8 cellular contexts compared by ENCODE assay signal in genomic region chr19:15091918-15092753, GRCh38. TPM values are rescaled to one million over a fixed set of nuclear protein-coding genes. Genes with fewer than 3 reads are reported as not detected.
DNase-seq lines count a peak whose midpoint lies in the region; ATAC-seq, FAIRE-seq and TF ChIP-seq lines count a peak whose summit lies in the region.

No MANE protein-coding gene starts in this region.

- TF ChIP-seq CTCF in CD8-positive, alpha-beta T cell (IDR thresholded peaks at IDR 0.05): peak; percentile 70
- TF ChIP-seq CTCF in HFFc6 (IDR thresholded peaks at IDR 0.05): peak; percentile 88

- peak in 5 of 7 experiments; percentile 9 to 70 (median 46) for DNase-seq in CD8-positive, alpha-beta T cell
- DNase-seq in HFFc6 (peak; percentile 55), NOMO-1 (lab: John Stamatoyannopoulos, UW; ENCODE audit: unreplicated experiment in 2 of 2) (peak; percentile 55 to 60), left cardiac atrium (no peak), retina (peak; percentile 77), GM19239 (ENCODE audit: insufficient read length, low spot score) (no peak), MG63 (no peak)
- DNase-seq in activated T-cell treated with anti-CD3 and anti-CD28 coated beads, Interleukin-2, amount 50 U/mL, for 72 hours: peak; percentile 52 to 59

- no peak overlapping the region for H3K4me3 Mint-ChIP-seq in CD8-positive, alpha-beta T cell
- no peak overlapping the region for H3K4me3 Mint-ChIP-seq in HFFc6
- H3K4me3 Mint-ChIP-seq in activated T-cell treated with anti-CD3 and anti-CD28 coated beads, Interleukin-2, amount 50 U/mL, for 72 hours: no peak overlapping the region

- H3K36me3 Mint-ChIP-seq in CD8-positive, alpha-beta T cell: no peaks in the 10 kb centered on the region
- H3K36me3 Mint-ChIP-seq in HFFc6 (ENCODE audit: low read depth): no peaks in the 10 kb centered on the region
- H3K36me3 Mint-ChIP-seq in activated T-cell treated with anti-CD3 and anti-CD28 coated beads, Interleukin-2, amount 50 U/mL, for 72 hours (ENCODE audit: insufficient read depth in 2 of 2): no peaks in the 10 kb centered on the region

- no peak overlapping the region for H3K27ac ChIP-seq in CD8-positive, alpha-beta T cell (ENCODE audit: low read depth, low read length)

- H3K36me3 ChIP-seq in CD8-positive, alpha-beta T cell (ENCODE audit: insufficient read depth, low read length): no peaks in the 10 kb centered on the region
- H3K36me3 ChIP-seq in MG63: no peaks in the 10 kb centered on the region

- intact Hi-C loops in CD8-positive, alpha-beta T cell (cut with DNase I, micrococcal nuclease): loop anchor here (1.0 to 5.0 kb wide), 5 partner anchors 33 to 464 kb away; a partner anchor contains a TSS
- intact Hi-C loops in left cardiac atrium (cut with DNase I): loop anchor here (2.0 to 5.0 kb wide), 4 partner anchors 59 to 465 kb away; no protein-coding TSS in a partner anchor

- H3K27me3 Mint-ChIP-seq in CD8-positive, alpha-beta T cell (ENCODE audit: low read depth): peaks cover 10% of the 10 kb centered on the region
- peaks cover 9% of the 10 kb centered on the region for H3K27me3 Mint-ChIP-seq in HFFc6 (ENCODE audit: insufficient read depth)
- peaks cover 8% of the 10 kb centered on the region for H3K27me3 Mint-ChIP-seq in activated T-cell treated with anti-CD3 and anti-CD28 coated beads, Interleukin-2, amount 50 U/mL, for 72 hours (ENCODE audit: low read depth)

- POLR2A ChIA-PET in CD8-positive, alpha-beta T cell (lab: Charles Lee): interaction anchor here (1.0 to 1.2 kb wide), 3 partner anchors 9 to 327 kb away, joined by 3 to 4 read pairs (median 3); partner anchors contain the start of gene AKAP8L

- no peaks in the 10 kb centered on the region for H3K27me3 ChIP-seq in CD8-positive, alpha-beta T cell (ENCODE audit: insufficient read depth, low read length)
- H3K27me3 ChIP-seq in MG63: peaks cover 26% of the 10 kb centered on the region

- no peak overlapping the region for H3K4me3 ChIP-seq in CD8-positive, alpha-beta T cell (ENCODE audit: low read depth, low read length)
- H3K4me3 ChIP-seq in MG63: no peak overlapping the region

- peaks cover 4% of the 10 kb centered on the region for H3K4me1 Mint-ChIP-seq in CD8-positive, alpha-beta T cell (ENCODE audit: low read depth)
- H3K4me1 Mint-ChIP-seq in HFFc6 (ENCODE audit: low read depth): peaks cover 6% of the 10 kb centered on the region; the same call in 1 of the 2 replicates
- no peaks in the 10 kb centered on the region for H3K4me1 Mint-ChIP-seq in activated T-cell treated with anti-CD3 and anti-CD28 coated beads, Interleukin-2, amount 50 U/mL, for 72 hours (ENCODE audit: low read depth)

- CTCF ChIA-PET in CD8-positive, alpha-beta T cell (lab: Charles Lee): interaction anchor here (0.6 to 9.0 kb wide), 30 partner anchors 8 to 1719 kb away, joined by 3 to 116 read pairs (median 4); partner anchors contain the start of genes ADGRE2, AKAP8L and OR1I1

- no peaks in the 10 kb centered on the region for H3K9me3 Mint-ChIP-seq in CD8-positive, alpha-beta T cell
- no peaks in the 10 kb centered on the region for H3K9me3 Mint-ChIP-seq in HFFc6
- H3K9me3 Mint-ChIP-seq in activated T-cell treated with anti-CD3 and anti-CD28 coated beads, Interleukin-2, amount 50 U/mL, for 72 hours: no peaks in the 10 kb centered on the region

- H3K4me1 ChIP-seq in CD8-positive, alpha-beta T cell (ENCODE audit: insufficient read depth, low read length): peaks cover 5% of the 10 kb centered on the region

- FAIRE-seq in GM19239 (lab: Jason Lieb, UNC): no peak

- ATAC-seq in CD8-positive, alpha-beta T cell: peak; percentile 49
- peak; percentile 62 to 65 for ATAC-seq in activated T-cell treated with anti-CD3 and anti-CD28 coated beads, Interleukin-2, amount 50 U/mL, for 72 hours (replicated peaks in 1 of 2)
- peak; percentile 53 to 55 for ATAC-seq in left cardiac atrium

- H3K9me3 ChIP-seq in CD8-positive, alpha-beta T cell (ENCODE audit: low read length): no peaks in the 10 kb centered on the region
- H3K9me3 ChIP-seq in MG63: no peaks in the 10 kb centered on the region

- no peak overlapping the region for H3K27ac Mint-ChIP-seq in CD8-positive, alpha-beta T cell
- no peak overlapping the region for H3K27ac Mint-ChIP-seq in HFFc6
- H3K27ac Mint-ChIP-seq in activated T-cell treated with anti-CD3 and anti-CD28 coated beads, Interleukin-2, amount 50 U/mL, for 72 hours: no peak overlapping the region

RNA-seq across cellular contexts. Expression of gene OR1I1, which starts 10.1 kb away (rescaled TPM):
- total RNA-seq in CD8-positive, alpha-beta T cell: not detected
- not detected for total RNA-seq in HFFc6 (2021; fragmentation: NEBNext Ultra II Directional; extraction: Animal tissue kit (Norgen Biotek cat#: 25700))
- not detected for total RNA-seq in activated T-cell treated with anti-CD3 and anti-CD28 coated beads, Interleukin-2, amount 50 U/mL, for 72 hours
- total RNA-seq in left cardiac atrium: not detected
- not detected in 2 replicates for total RNA-seq in MG63 (2014; rRNA removed; shearing (Covaris generic); ENCODE audit: low replicate concordance)

RNA-seq across cellular contexts. Expression of gene SYDE1, which starts 15.1 kb away (rescaled TPM):
- not detected for total RNA-seq in CD8-positive, alpha-beta T cell
- total RNA-seq in HFFc6 (2021; fragmentation: NEBNext Ultra II Directional; extraction: Animal tissue kit (Norgen Biotek cat#: 25700)): 10 to 100 TPM; 88.6 to 96.1 (median 92.0) TPM
- total RNA-seq in activated T-cell treated with anti-CD3 and anti-CD28 coated beads, Interleukin-2, amount 50 U/mL, for 72 hours: 1 to 10 TPM; 1.4 to 1.6 TPM
- 10 to 100 TPM; 16.7 to 22.1 TPM for total RNA-seq in left cardiac atrium
- total RNA-seq in MG63 (2014; rRNA removed; shearing (Covaris generic); ENCODE audit: low replicate concordance): 90.8 and 120 TPM in 2 replicates

RNA-seq across cellular contexts. Expression of gene CASP14, which starts 42.9 kb away (rescaled TPM):
- total RNA-seq in CD8-positive, alpha-beta T cell: not detected
- not detected for total RNA-seq in HFFc6 (2021; fragmentation: NEBNext Ultra II Directional; extraction: Animal tissue kit (Norgen Biotek cat#: 25700))
- total RNA-seq in activated T-cell treated with anti-CD3 and anti-CD28 coated beads, Interleukin-2, amount 50 U/mL, for 72 hours: not detected
- total RNA-seq in left cardiac atrium: not detected
- not detected in 2 replicates for total RNA-seq in MG63 (2014; rRNA removed; shearing (Covaris generic); ENCODE audit: low replicate concordance)

Comparison
In these comparisons a context has a peak if more than half of its experiments do, and no peak if none do; other contexts are left out.
1. DNase-seq: peak in CD8-positive, alpha-beta T cell (5 of 7), HFFc6 (single experiment), NOMO-1 (2 of 2), activated T-cell treated with anti-CD3 and anti-CD28 coated beads, Interleukin-2, amount 50 U/mL, for 72 hours (2 of 2) and retina (single experiment); none in left cardiac atrium (single experiment), GM19239 (single experiment) and MG63 (single experiment).
2. RNA of gene SYDE1, which starts 15.1 kb away (total RNA-seq): 90.8 to 120 TPM in MG63, 88.6 to 96.1 TPM in HFFc6 and 16.7 to 22.1 TPM in left cardiac atrium; 1.4 to 1.6 TPM in activated T-cell treated with anti-CD3 and anti-CD28 coated beads, Interleukin-2, amount 50 U/mL, for 72 hours and not detected in CD8-positive, alpha-beta T cell; every median in the first group is over 4 times any median in the second.
3. Peak in every context shown above with its lines, with median percentiles within 50 percentile points of each other: ATAC-seq.